ENCODE assay signal across 15 cellular contexts in genomic region chr2:48400553-48401179, GRCh38. TPM values are rescaled to one million over a fixed set of nuclear protein-coding genes. Genes with fewer than 3 reads are reported as not detected.
DNase-seq lines count a peak whose midpoint lies in the region; TF ChIP-seq lines count a peak whose summit lies in the region.
"Had no signal": no experiment of that assay in that cellular context is flagged by ENCODE, and none has a peak within 500 bp of the region (broad histone marks: within the 10 kb centered on the region; RNA-seq: fewer than 3 reads in every experiment).

No MANE protein-coding gene starts in this region.

- H3K27me3 Mint-ChIP-seq in brain, result no peaks in the 10 kb centered on the region

- TF ChIP-seq EP300 in tibial nerve (IDR thresholded peaks at IDR 0.05), result no peak

- peaks cover 0 to 9% (median 0%) of the 10 kb centered on the region in 4 donors for H3K4me1 ChIP-seq in tibial nerve

- no peak for TF ChIP-seq POLR2A in tibial nerve (IDR thresholded peaks at IDR 0.05)

- H3K36me3 Mint-ChIP-seq in brain, result no peaks in the 10 kb centered on the region

- H3K9me3 ChIP-seq in tibial nerve, result no peaks in the 10 kb centered on the region
- H3K9me3 ChIP-seq: BLaER1 treated with 17β-estradiol and CSF1 and Interleukin-3, amounts not matched to agents 10 nM and 100 nM; Caco-2 had no signal

- H3K27me3 ChIP-seq in tibial nerve, result no peaks in the 10 kb centered on the region
- H3K27me3 ChIP-seq: BLaER1 treated with 17β-estradiol and CSF1 and Interleukin-3, amounts not matched to agents 10 nM and 100 nM had no signal

- DNase-seq in NCI-H82 (lab: John Stamatoyannopoulos, UW), result peak; percentile 51
- DNase-seq in midbrain (lab: John Stamatoyannopoulos, UW), result peak; percentile 24
- no peak for DNase-seq in tibial nerve (ENCODE audit: low spot score in 2 of 2)
- no peak for DNase-seq in epidermal melanocyte (ENCODE audit: insufficient read length, low spot score)
- no peak for DNase-seq in ureter (ENCODE audit: low spot score)
- no peak for DNase-seq in stimulated activated CD4-positive, alpha-beta T cell treated with anti-CD3 and anti-CD28 coated beads, Interleukin-2, amount 100 ng/mL, for 48 hours
- DNase-seq: Caco-2, KG1, NCI-H1048, NCI-H2107, NCI-H446, NCI-H774 had no signal

- H3K4me1 Mint-ChIP-seq in brain, result peaks cover 54% of the 10 kb centered on the region

- no peak for TF ChIP-seq CTCF in brain (conservative IDR thresholded peaks at IDR 0.05)
- no peak for TF ChIP-seq CTCF in tibial nerve (IDR thresholded peaks at IDR 0.05)

- peak overlapping the region; percentile 13 to 98 (median 64) for H3K27ac Mint-ChIP-seq in brain

- H3K4me3 Mint-ChIP-seq in brain, result peak overlapping the region in 1 of 5 experiments; percentile 1

- no peaks in the 10 kb centered on the region for H3K36me3 ChIP-seq in tibial nerve
- H3K36me3 ChIP-seq: BLaER1 treated with 17β-estradiol and CSF1 and Interleukin-3, amounts not matched to agents 10 nM and 100 nM had no signal

- WGBS in tibial nerve, 2 donors, result 46 to 55% methylated on average over 5 of the region's 5 CpGs

- peak overlapping the region in 3 of 4 donors; percentile 22 to 46 (median 42) for H3K27ac ChIP-seq in tibial nerve
- H3K27ac ChIP-seq: BLaER1 treated with 17β-estradiol and CSF1 and Interleukin-3, amounts not matched to agents 10 nM and 100 nM; RWPE1 had no signal

- H3K4me3 ChIP-seq in tibial nerve, result no peak overlapping the region
- H3K4me3 ChIP-seq: BLaER1 treated with 17β-estradiol and CSF1 and Interleukin-3, amounts not matched to agents 10 nM and 100 nM had no signal

- peaks cover 2 to 13% (median 9%) of the 10 kb centered on the region in 5 experiments for H3K9me3 Mint-ChIP-seq in brain

RNA-seq across cellular contexts. Expression of gene PPP1R21, which starts 39.9 kb away (rescaled TPM):
- 22.4 TPM for polyA plus RNA-seq in brain (ENCODE audit: insufficient read depth, low read depth, low replicate concordance)
- total RNA-seq in tibial nerve, result 10 to 100 TPM; 24.7 to 76.0 (median 32.1) TPM
- total RNA-seq in ureter, result 40.9 TPM

Comparison
In these comparisons a context has a peak if more than half of its experiments do, and no peak if none do; other contexts are left out.
1. DNase-seq: peak in NCI-H82 (single experiment) and midbrain (single experiment); none in tibial nerve (0 of 2), epidermal melanocyte (single experiment), ureter (single experiment) and stimulated activated CD4-positive, alpha-beta T cell treated with anti-CD3 and anti-CD28 coated beads, Interleukin-2, amount 100 ng/mL, for 48 hours (0 of 2).